In genomic region chr12:115088328-115088994, GRCh38 we compare ENCODE assay signal across 21 cellular contexts.
DNase-seq lines count a peak whose midpoint lies in the region; ATAC-seq and TF ChIP-seq lines count a peak whose summit lies in the region.
"Had no signal": no experiment of that assay in that cellular context is flagged by ENCODE, and none has a peak within 500 bp of the region (broad histone marks: within the 10 kb centered on the region; RNA-seq: fewer than 3 reads in every experiment).

No MANE protein-coding gene starts in this region.

- ATAC-seq in left cardiac atrium (peak in 1 of 2 donors; percentile 70), GM21526 (IDR thresholded peaks at IDR 0.05; ENCODE audit: low FRiP score, unreplicated experiment) (no peak)
- ATAC-seq: activated naive CD4-positive, alpha-beta T cell treated with anti-CD3 and anti-CD28 coated beads, Interleukin-2, amount 50 U/mL, for 72 hours; HCT116 had no signal

- TF ChIP-seq CTCF in GM13976 (IDR thresholded peaks at IDR 0.05; ENCODE audit: borderline replicate concordance, control extremely low read depth, extremely low read depth, insufficient read depth, missing control alignments): no peak

- intact Hi-C loops in left cardiac atrium (cut with DNase I): no loop called here

- peak; percentile 11 for DNase-seq in Ammon's horn (ENCODE audit: low spot score)
- peak; percentile 64 for DNase-seq in NCI-H2196 (lab: John Stamatoyannopoulos, UW; ENCODE audit: unreplicated experiment)
- DNase-seq in left cardiac atrium: peak; percentile 24
- peak; percentile 66 for DNase-seq in mucosa of gallbladder (ENCODE audit: low spot score)
- no peak for DNase-seq in GM13976 (ENCODE audit: low spot score)
- no peak for DNase-seq in NAMALWA (ENCODE audit: low spot score)
- no peak for DNase-seq in SIG-M5 treated with dmso at 0.1 percent for 504 hours (lab: John Stamatoyannopoulos, UW; ENCODE audit: unreplicated experiment)
- DNase-seq: ACHN; activated CD4-positive, alpha-beta T cell treated with anti-CD3 and anti-CD28 coated beads for 48 hours; cerebellar nuclear complex; foreskin melanocyte; KBM-7; mesenchymal stem cell; NCI-H187; NCI-H345; NCI-H82; SJCRH30; stomach had no signal

- in situ Hi-C loops in GM13976 (cut with MboI; ENCODE audit: low sequenced_read_pairs, unreplicated experiment): no loop called here

Comparison
In these comparisons a context has a peak if more than half of its experiments do, and no peak if none do; other contexts are left out.
1. DNase-seq: peak in Ammon's horn (single experiment), NCI-H2196 (single experiment), left cardiac atrium (single experiment) and mucosa of gallbladder (single experiment); none in GM13976 (single experiment), NAMALWA (single experiment) and SIG-M5 treated with dmso at 0.1 percent for 504 hours (single experiment).